ENCODE assay signal across 18 cellular contexts in the genomic region with DNA sequence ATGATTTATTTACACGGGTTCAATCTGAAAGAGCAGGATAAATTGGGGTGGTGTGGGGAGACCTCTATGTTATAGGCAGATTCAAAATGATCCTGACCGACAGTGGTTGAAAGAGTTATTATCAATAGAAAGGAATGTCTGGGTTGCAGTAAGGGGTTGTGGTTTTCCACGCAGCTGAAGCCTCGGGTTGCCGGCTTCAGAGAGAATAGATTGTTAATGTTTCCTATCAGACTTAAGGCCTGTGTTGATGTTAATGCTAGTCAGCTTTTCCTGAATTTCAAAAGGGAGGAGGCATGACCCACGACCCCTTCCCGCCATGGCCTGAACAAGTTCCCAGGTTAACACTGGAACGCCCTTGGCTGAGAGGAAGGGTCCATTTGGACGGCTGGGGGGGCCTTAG. TPM values are rescaled to one million over a fixed set of nuclear protein-coding genes. Genes with fewer than 3 reads are reported as not detected.
A peak's percentile ranks its signal among the peaks of the same experiment; 100 is the strongest.
DNase-seq lines count a peak whose midpoint lies in the region; ATAC-seq and TF ChIP-seq lines count a peak whose summit lies in the region.
"Had no signal": no experiment of that assay in that cellular context is flagged by ENCODE, and none has a peak within 500 bp of the region (broad histone marks: within the 10 kb centered on the region; RNA-seq: fewer than 3 reads in every experiment).

No MANE protein-coding gene starts in this region.

- H3F3A ChIP-seq in neural progenitor cell (ENCODE audit: low read depth), result no peaks in the 10 kb centered on the region

- H3K27me3 Mint-ChIP-seq in activated CD4-positive, alpha-beta memory T cell treated with anti-CD3 and anti-CD28 coated beads, Interleukin-2, amount 10 ng/mL, durations not matched to agents 7 days and 5 days, result no peaks in the 10 kb centered on the region
- H3K27me3 Mint-ChIP-seq in activated CD4-positive, alpha-beta memory T cell treated with anti-CD3 and anti-CD28 coated beads for 36 hours, result no peaks in the 10 kb centered on the region
- H3K27me3 Mint-ChIP-seq in neural progenitor cell (ENCODE audit: insufficient read depth, low read depth) (peaks cover 4% of the 10 kb centered on the region), H9 (ENCODE audit: low read depth) (peaks cover 6% of the 10 kb centered on the region; the same call in 1 of the 2 replicates)
- H3K27me3 Mint-ChIP-seq: stimulated activated naive CD8-positive, alpha-beta T cell treated with anti-CD3 and anti-CD28 coated beads, Interleukin-15, amount 100 ng/mL, for 72 hours had no signal

- no CpG with 5 or more reads among the region's 9 CpGs for WGBS in H9 (ENCODE audit: extremely low coverage, insufficient read length, low lambda C conversion rate)

- no peak overlapping the region for H3K4me2 ChIP-seq in neural progenitor cell
- H3K4me2 ChIP-seq in H9 (ENCODE audit: insufficient read depth, insufficient read length, low read length), result no peak overlapping the region

- H3K9me3 Mint-ChIP-seq in activated CD4-positive, alpha-beta memory T cell treated with anti-CD3 and anti-CD28 coated beads, Interleukin-2, amount 10 ng/mL, durations not matched to agents 7 days and 5 days, result no peaks in the 10 kb centered on the region
- H3K9me3 Mint-ChIP-seq in activated CD4-positive, alpha-beta memory T cell treated with anti-CD3 and anti-CD28 coated beads for 36 hours, result no peaks in the 10 kb centered on the region
- H3K9me3 Mint-ChIP-seq in neural progenitor cell (peaks cover 2% of the 10 kb centered on the region), H9 (no peaks in the 10 kb centered on the region; a peak in 1 of 5 replicates)
- H3K9me3 Mint-ChIP-seq: stimulated activated naive CD8-positive, alpha-beta T cell treated with anti-CD3 and anti-CD28 coated beads, Interleukin-15, amount 100 ng/mL, for 72 hours had no signal

- H3K14ac ChIP-seq in H9 (ENCODE audit: insufficient read depth, low read length), result no peak overlapping the region

- H3K4me3 ChIP-seq in WERI-Rb-1 (ENCODE audit: low read depth, low read length) (no peak overlapping the region), fibroblast of villous mesenchyme (ENCODE audit: low read depth, low read length) (no peak overlapping the region), neural progenitor cell (no peak overlapping the region)
- H3K4me3 ChIP-seq: coronary artery had no signal

- TF ChIP-seq CTCF in WERI-Rb-1 (IDR thresholded peaks at IDR 0.05; ENCODE audit: low read depth, low read length), result no peak
- no peak for TF ChIP-seq CTCF in fibroblast of villous mesenchyme (IDR thresholded peaks at IDR 0.05; ENCODE audit: insufficient read depth, low read depth, low read length)
- TF ChIP-seq CTCF in neural progenitor cell (IDR thresholded peaks at IDR 0.05), result no peak
- TF ChIP-seq CTCF in H9 (conservative IDR thresholded peaks at IDR 0.05), result no peak

- H3K27ac Mint-ChIP-seq in activated CD4-positive, alpha-beta memory T cell treated with anti-CD3 and anti-CD28 coated beads, Interleukin-2, amount 10 ng/mL, durations not matched to agents 7 days and 5 days, result no peak overlapping the region
- H3K27ac Mint-ChIP-seq in activated CD4-positive, alpha-beta memory T cell treated with anti-CD3 and anti-CD28 coated beads for 36 hours, result no peak overlapping the region
- peak overlapping the region; percentile 63 for H3K27ac Mint-ChIP-seq in neural progenitor cell
- H3K27ac Mint-ChIP-seq in H9, result no peak overlapping the region
- H3K27ac Mint-ChIP-seq: stimulated activated naive CD8-positive, alpha-beta T cell treated with anti-CD3 and anti-CD28 coated beads, Interleukin-15, amount 100 ng/mL, for 72 hours had no signal

- H4K8ac ChIP-seq in H9 (replicated peaks; ENCODE audit: insufficient read length, low read depth, low read length), result no peak overlapping the region

- H2BK120ac ChIP-seq in H9 (ENCODE audit: low read depth, low read length, poor library complexity, severe bottlenecking), result no peak overlapping the region

- H3K4me1 Mint-ChIP-seq in activated CD4-positive, alpha-beta memory T cell treated with anti-CD3 and anti-CD28 coated beads, Interleukin-2, amount 10 ng/mL, durations not matched to agents 7 days and 5 days, result peaks cover 27% of the 10 kb centered on the region
- peaks cover 19% of the 10 kb centered on the region for H3K4me1 Mint-ChIP-seq in activated CD4-positive, alpha-beta memory T cell treated with anti-CD3 and anti-CD28 coated beads for 36 hours (ENCODE audit: low read depth)
- H3K4me1 Mint-ChIP-seq in neural progenitor cell, result peaks cover 26% of the 10 kb centered on the region
- H3K4me1 Mint-ChIP-seq in H9, result peaks cover 21 to 23% of the 10 kb centered on the region in 2 experiments

- no peak overlapping the region for H4K91ac ChIP-seq in H9 (ENCODE audit: insufficient read length, low read depth, low read length)

- no peak overlapping the region for H4K5ac ChIP-seq in H9 (ENCODE audit: insufficient read length, low read depth, low read length)

- no peak overlapping the region for H2AK5ac ChIP-seq in H9 (ENCODE audit: insufficient read length, low read length)

- peaks cover 17% of the 10 kb centered on the region for H3K36me3 Mint-ChIP-seq in activated CD4-positive, alpha-beta memory T cell treated with anti-CD3 and anti-CD28 coated beads, Interleukin-2, amount 10 ng/mL, durations not matched to agents 7 days and 5 days (ENCODE audit: low read depth)
- H3K36me3 Mint-ChIP-seq in activated CD4-positive, alpha-beta memory T cell treated with anti-CD3 and anti-CD28 coated beads for 36 hours, result peaks cover 14% of the 10 kb centered on the region
- H3K36me3 Mint-ChIP-seq in neural progenitor cell, result peaks cover 10% of the 10 kb centered on the region
- peaks cover 7 to 16% (median 15%) of the 10 kb centered on the region in 3 experiments; a peak in 6 of 7 replicates for H3K36me3 Mint-ChIP-seq in H9 (ENCODE audit: insufficient read depth in 1 of 3, low read depth in 3 of 3)

- POLR2A ChIA-PET in activated CD4-positive, alpha-beta memory T cell treated with anti-CD3 and anti-CD28 coated beads, Interleukin-2, amount 10 ng/mL, durations not matched to agents 7 days and 5 days (lab: Charles Lee), result no interaction called here
- POLR2A ChIA-PET in activated CD4-positive, alpha-beta memory T cell treated with anti-CD3 and anti-CD28 coated beads for 36 hours (lab: Charles Lee), result no interaction called here

- H3K23me2 ChIP-seq in H9 (ENCODE audit: insufficient read length, low read depth, low read length, poor library complexity, severe bottlenecking), result peaks cover 14% of the 10 kb centered on the region

- intact Hi-C loops in activated CD4-positive, alpha-beta memory T cell treated with anti-CD3 and anti-CD28 coated beads for 36 hours (cut with micrococcal nuclease), result no loop called here

- H3K27ac ChIP-seq in WERI-Rb-1 (peak overlapping the region; percentile 97), neural progenitor cell (no peak overlapping the region), H9 (ENCODE audit: insufficient read length, low read depth, low read length) (no peak overlapping the region)
- H3K27ac ChIP-seq: C4-2B, coronary artery had no signal

- H3K4me3 Mint-ChIP-seq in activated CD4-positive, alpha-beta memory T cell treated with anti-CD3 and anti-CD28 coated beads, Interleukin-2, amount 10 ng/mL, durations not matched to agents 7 days and 5 days, result peak overlapping the region; percentile 20
- H3K4me3 Mint-ChIP-seq in activated CD4-positive, alpha-beta memory T cell treated with anti-CD3 and anti-CD28 coated beads for 36 hours, result no peak overlapping the region
- peak overlapping the region; percentile 79 for H3K4me3 Mint-ChIP-seq in neural progenitor cell
- H3K4me3 Mint-ChIP-seq in H9, result peak overlapping the region in 1 of 2 experiments; percentile 25; a peak in 2 of 5 replicates
- H3K4me3 Mint-ChIP-seq: stimulated activated naive CD8-positive, alpha-beta T cell treated with anti-CD3 and anti-CD28 coated beads, Interleukin-15, amount 100 ng/mL, for 72 hours had no signal

- peaks cover 28% of the 10 kb centered on the region for H3K79me2 ChIP-seq in neural progenitor cell (ENCODE audit: low read depth)
- peaks cover 19% of the 10 kb centered on the region; the same call in 1 of the 2 replicates for H3K79me2 ChIP-seq in H9 (ENCODE audit: insufficient read depth, low read length)

- H2BK15ac ChIP-seq in H9 (ENCODE audit: low read depth, low read length), result no peak overlapping the region

- H4K20me1 ChIP-seq in neural progenitor cell (ENCODE audit: low read depth) (peaks cover 25% of the 10 kb centered on the region), H9 (ENCODE audit: control insufficient read depth, insufficient read depth, insufficient read length) (peaks cover 2% of the 10 kb centered on the region)

- H3K23ac ChIP-seq in H9 (ENCODE audit: insufficient read length, low read depth, low read length), result no peak overlapping the region

- H3K18ac ChIP-seq in H9 (ENCODE audit: insufficient read length, low read depth, low read length), result no peak overlapping the region

- H3K9me3 ChIP-seq in WERI-Rb-1 (ENCODE audit: severe bottlenecking), result no peaks in the 10 kb centered on the region
- H3K9me3 ChIP-seq in neural progenitor cell (ENCODE audit: low read depth), result no peaks in the 10 kb centered on the region
- H3K9me3 ChIP-seq in H9 (ENCODE audit: control insufficient read depth, low read depth, low read length), result no peaks in the 10 kb centered on the region

- H3K9ac ChIP-seq in neural progenitor cell (no peak overlapping the region), H9 (ENCODE audit: extremely low read depth, insufficient read length, low read length) (no peak overlapping the region)

- no peak for DNase-seq in activated CD4-positive, alpha-beta memory T cell treated with anti-CD3 and anti-CD28 coated beads, Interleukin-2, amount 10 ng/mL, durations not matched to agents 7 days and 5 days
- DNase-seq in activated CD4-positive, alpha-beta memory T cell treated with anti-CD3 and anti-CD28 coated beads for 36 hours, result no peak
- DNase-seq in WERI-Rb-1 (no peak), fibroblast of villous mesenchyme (ENCODE audit: low read depth) (peak; percentile 79), neural progenitor cell (ENCODE audit: low spot score) (no peak), NCI-H2227 (lab: John Stamatoyannopoulos, UW; ENCODE audit: unreplicated experiment) (no peak), H9 (no peak)
- DNase-seq: activated CD4-positive, alpha-beta T cell treated with anti-CD3 and anti-CD28 coated beads for 48 hours; DMS79; foreskin melanocyte; KG1; NCI-H2081 treated with DMSO at 0.1 percent for 48 hours; NCI-H524; stimulated activated naive CD8-positive, alpha-beta T cell treated with anti-CD3 and anti-CD28 coated beads, Interleukin-15, amount 100 ng/mL, for 72 hours had no signal

- H3K4ac ChIP-seq in H9 (ENCODE audit: low read depth, low read length), result no peak overlapping the region; the same call in 1 of the 2 replicates

- H2AFZ ChIP-seq in neural progenitor cell (replicated peaks), result no peak overlapping the region
- H2AFZ ChIP-seq in H9 (ENCODE audit: low read length), result no peak overlapping the region

- peaks cover 12% of the 10 kb centered on the region for H3K4me1 ChIP-seq in neural progenitor cell
- peaks cover 5% of the 10 kb centered on the region; the same call in 1 of the 2 replicates for H3K4me1 ChIP-seq in H9 (ENCODE audit: insufficient read depth, low read length)

- H3K56ac ChIP-seq in H9 (ENCODE audit: insufficient read length, low read depth, low read length), result no peak overlapping the region

- H3T11ph ChIP-seq in H9 (ENCODE audit: low read length), result no peak overlapping the region

- CTCF ChIA-PET in activated CD4-positive, alpha-beta memory T cell treated with anti-CD3 and anti-CD28 coated beads, Interleukin-2, amount 10 ng/mL, durations not matched to agents 7 days and 5 days (lab: Charles Lee), result interaction anchor here (1.1 kb wide), 1 partner anchor 45 kb away, joined by 3 read pairs; no protein-coding TSS in a partner anchor
- CTCF ChIA-PET in activated CD4-positive, alpha-beta memory T cell treated with anti-CD3 and anti-CD28 coated beads for 36 hours (lab: Charles Lee), result no interaction called here

- H2BK20ac ChIP-seq in H9 (ENCODE audit: low read depth, low read length, poor library complexity, severe bottlenecking), result no peak overlapping the region

- H3K79me1 ChIP-seq in H9 (ENCODE audit: insufficient read depth, low read depth, low read length, poor library complexity, severe bottlenecking), result peaks cover 15% of the 10 kb centered on the region

- no peak for ATAC-seq in GM19455 (IDR thresholded peaks at IDR 0.05; ENCODE audit: unreplicated experiment)
- ATAC-seq: stimulated activated naive CD8-positive, alpha-beta T cell treated with anti-CD3 and anti-CD28 coated beads, Interleukin-15, amount 100 ng/mL, for 72 hours had no signal

- no peak overlapping the region for H2BK5ac ChIP-seq in H9 (ENCODE audit: insufficient read length, low read length)

- peaks cover 16% of the 10 kb centered on the region for H3K36me3 ChIP-seq in WERI-Rb-1
- no peaks in the 10 kb centered on the region for H3K36me3 ChIP-seq in neural progenitor cell

- H2BK12ac ChIP-seq in H9 (ENCODE audit: insufficient read length, low read depth, low read length), result no peak overlapping the region

- H3K27me3 ChIP-seq in WERI-Rb-1 (ENCODE audit: insufficient read depth, low read depth, severe bottlenecking) (no peaks in the 10 kb centered on the region), neural progenitor cell (no peaks in the 10 kb centered on the region), H9 (ENCODE audit: insufficient read depth, low read length) (no peaks in the 10 kb centered on the region)

RNA-seq across cellular contexts. Expression of a gene that starts 2.2 kb away (rescaled TPM):
- 10 to 100 TPM; 62.4 to 63.5 TPM for total RNA-seq in activated CD4-positive, alpha-beta memory T cell treated with anti-CD3 and anti-CD28 coated beads, Interleukin-2, amount 10 ng/mL, durations not matched to agents 7 days and 5 days
- 10 to 100 TPM; 58.7 to 61.6 TPM for total RNA-seq in activated CD4-positive, alpha-beta memory T cell treated with anti-CD3 and anti-CD28 coated beads for 36 hours
- total RNA-seq in fibroblast of villous mesenchyme (49.9 and 51.4 TPM in 2 replicates), neural progenitor cell (ENCODE audit: low replicate concordance) (32.9 and 39.2 TPM in 2 replicates), H9 (2021) (83.4 and 84.0 TPM in 2 replicates)

RNA-seq across cellular contexts. Expression of a gene that starts 4.4 kb away (rescaled TPM):
- total RNA-seq in activated CD4-positive, alpha-beta memory T cell treated with anti-CD3 and anti-CD28 coated beads, Interleukin-2, amount 10 ng/mL, durations not matched to agents 7 days and 5 days, result 1 to 10 TPM; 3.9 to 4.4 TPM
- 1 to 10 TPM; 4.9 to 7.2 TPM for total RNA-seq in activated CD4-positive, alpha-beta memory T cell treated with anti-CD3 and anti-CD28 coated beads for 36 hours
- 0.86 and 0.97 TPM in 2 replicates for total RNA-seq in fibroblast of villous mesenchyme
- 0.41 and 4.7 TPM in 2 replicates for total RNA-seq in neural progenitor cell (ENCODE audit: low replicate concordance)
- total RNA-seq in H9 (2021), result 4.0 and 5.8 TPM in 2 replicates

RNA-seq across cellular contexts. Expression of a gene that starts 29.3 kb away (rescaled TPM):
- 1 to 10 TPM; 2.0 to 4.2 TPM for total RNA-seq in activated CD4-positive, alpha-beta memory T cell treated with anti-CD3 and anti-CD28 coated beads, Interleukin-2, amount 10 ng/mL, durations not matched to agents 7 days and 5 days
- 1 to 10 TPM; 3.8 to 4.2 TPM for total RNA-seq in activated CD4-positive, alpha-beta memory T cell treated with anti-CD3 and anti-CD28 coated beads for 36 hours
- 0.32 and 0.43 TPM in 2 replicates for total RNA-seq in fibroblast of villous mesenchyme
- 0.28 and 2.1 TPM in 2 replicates for total RNA-seq in neural progenitor cell (ENCODE audit: low replicate concordance)
- total RNA-seq in H9 (2021), result 4.4 and 4.7 TPM in 2 replicates
- total RNA-seq: H4 had no signal

RNA-seq across cellular contexts. Expression of a gene that starts 31.9 kb away (rescaled TPM):
- total RNA-seq in activated CD4-positive, alpha-beta memory T cell treated with anti-CD3 and anti-CD28 coated beads, Interleukin-2, amount 10 ng/mL, durations not matched to agents 7 days and 5 days, result 10 to 100 TPM; 64.4 to 72.3 TPM
- total RNA-seq in activated CD4-positive, alpha-beta memory T cell treated with anti-CD3 and anti-CD28 coated beads for 36 hours, result 10 to 100 TPM; 31.8 to 32.0 TPM
- total RNA-seq in fibroblast of villous mesenchyme (43.2 and 54.8 TPM in 2 replicates), neural progenitor cell (ENCODE audit: low replicate concordance) (10.7 and 24.6 TPM in 2 replicates), H9 (2021) (39.5 and 41.4 TPM in 2 replicates)

RNA-seq across cellular contexts. Expression of a gene that starts 32.6 kb away (rescaled TPM):
- 10 to 100 TPM; 17.9 to 20.0 TPM for total RNA-seq in activated CD4-positive, alpha-beta memory T cell treated with anti-CD3 and anti-CD28 coated beads, Interleukin-2, amount 10 ng/mL, durations not matched to agents 7 days and 5 days
- 10 to 100 TPM; 19.7 to 23.1 TPM for total RNA-seq in activated CD4-positive, alpha-beta memory T cell treated with anti-CD3 and anti-CD28 coated beads for 36 hours
- total RNA-seq in fibroblast of villous mesenchyme, result 25.0 and 36.7 TPM in 2 replicates
- total RNA-seq in neural progenitor cell (ENCODE audit: low replicate concordance), result 3.7 and 22.5 TPM in 2 replicates
- total RNA-seq in H9 (2021), result 38.0 and 40.9 TPM in 2 replicates
